In genomic region chr2:237150831-237151230, GRCh38 we compare ENCODE assay signal across 16 cellular contexts.
"Had no signal": no experiment of that assay in that cellular context is flagged by ENCODE, and none has a peak within 500 bp of the region (broad histone marks: within the 10 kb centered on the region; RNA-seq: fewer than 3 reads in every experiment).

No MANE protein-coding gene starts in this region.

- H3K4me3 ChIP-seq: lung, ovary, spleen, stomach, testis, upper lobe of right lung had no signal

- ATAC-seq: activated CD8-positive, alpha-beta T cell treated with anti-CD3 and anti-CD28 coated beads for 36 hours; activated naive CD4-positive, alpha-beta T cell treated with anti-CD3 and anti-CD28 coated beads, Interleukin-2, amount 50 U/mL, for 72 hours; activated T-cell treated with anti-CD3 and anti-CD28 coated beads, Interleukin-2, amount 50 U/mL, for 4 hours; left colon; sciatic nerve; upper lobe of right lung had no signal

- H3K27me3 Mint-ChIP-seq: activated CD8-positive, alpha-beta T cell treated with anti-CD3 and anti-CD28 coated beads for 36 hours had no signal

- DNase-seq: activated CD4-positive, alpha-beta T cell treated with anti-CD3 and anti-CD28 coated beads for 4 hours; activated CD8-positive, alpha-beta T cell treated with anti-CD3 and anti-CD28 coated beads for 36 hours; activated effector memory CD4-positive, alpha-beta T cell treated with Interleukin-2 at 50 U/mL for 16 hours; activated T-cell treated with anti-CD3 and anti-CD28 coated beads, Interleukin-2, amount 50 U/mL, for 4 hours; left colon; midbrain; ovary; spleen; stimulated activated CD4-positive, alpha-beta T cell treated with anti-CD3 and anti-CD28 coated beads, Interleukin-1b, Interleukin-23, amount 100 ng/mL, for 48 hours; stomach; testis; upper lobe of right lung; WERI-Rb-1 had no signal

- H3K27ac Mint-ChIP-seq: activated CD8-positive, alpha-beta T cell treated with anti-CD3 and anti-CD28 coated beads for 36 hours had no signal

- H3K4me3 Mint-ChIP-seq: activated CD8-positive, alpha-beta T cell treated with anti-CD3 and anti-CD28 coated beads for 36 hours; activated T-cell treated with anti-CD3 and anti-CD28 coated beads, Interleukin-2, amount 50 U/mL, for 4 hours had no signal
